Comparison of ENCODE assay signal across 18 cellular contexts in genomic region chr2:7452110-7452851, GRCh38.
DNase-seq lines count a peak whose midpoint lies in the region; ATAC-seq, FAIRE-seq and TF ChIP-seq lines count a peak whose summit lies in the region.
"Had no signal": no experiment of that assay in that cellular context is flagged by ENCODE, and none has a peak within 500 bp of the region (broad histone marks: within the 10 kb centered on the region; RNA-seq: fewer than 3 reads in every experiment).

No MANE protein-coding gene starts in this region.

- intact Hi-C loops in activated CD4-positive, alpha-beta T cell treated with anti-CD3 and anti-CD28 coated beads, Interleukin-2, amount 10 ng/mL, durations not matched to agents 24 days and 14 days (cut with micrococcal nuclease), result loop anchor here (5.0 kb wide), 1 partner anchor 275 kb away; no protein-coding TSS in a partner anchor
- intact Hi-C loops in GM12878 (cut with micrococcal nuclease; ENCODE audit: unreplicated experiment), result no loop called here

- in situ Hi-C loops in GM12878 (cut with MboI), result no loop called here

- H3K79me1 ChIP-seq in trophoblast cell (ENCODE audit: low read length), result no peaks in the 10 kb centered on the region

- H2BK5ac ChIP-seq in trophoblast cell (ENCODE audit: low read depth, low read length, poor library complexity), result no peak overlapping the region

- H3K79me2 ChIP-seq in GM12878 (ENCODE audit: control insufficient read depth, insufficient read depth, low read length), result no peaks in the 10 kb centered on the region
- H3K79me2 ChIP-seq in trophoblast cell (ENCODE audit: control insufficient read depth, insufficient read depth, low read length, poor library complexity), result no peaks in the 10 kb centered on the region
- H3K79me2 ChIP-seq in neural progenitor cell (ENCODE audit: low read depth), result no peaks in the 10 kb centered on the region

- no peak overlapping the region for H4K91ac ChIP-seq in trophoblast cell (ENCODE audit: low read depth, low read length)

- H3K4me3 Mint-ChIP-seq in activated CD4-positive, alpha-beta T cell treated with anti-CD3 and anti-CD28 coated beads, Interleukin-2, amount 10 ng/mL, durations not matched to agents 24 days and 14 days, result peak overlapping the region; percentile 71
- H3K4me3 Mint-ChIP-seq in T-helper 2 cell treated with Interferon-gamma antibody and Interleukin-4, amounts not matched to agents 5 μg/mL and 100 μg/mL, for 36 hours, result peak overlapping the region; percentile 66
- H3K4me3 Mint-ChIP-seq in neural progenitor cell, result no peak overlapping the region
- H3K4me3 Mint-ChIP-seq: B cell, endodermal cell had no signal

- no peak overlapping the region for H4K12ac ChIP-seq in trophoblast cell (ENCODE audit: low read depth, low read length)

- peaks cover 11% of the 10 kb centered on the region for H3K9me3 Mint-ChIP-seq in activated CD4-positive, alpha-beta T cell treated with anti-CD3 and anti-CD28 coated beads, Interleukin-2, amount 10 ng/mL, durations not matched to agents 24 days and 14 days
- no peaks in the 10 kb centered on the region for H3K9me3 Mint-ChIP-seq in T-helper 2 cell treated with Interferon-gamma antibody and Interleukin-4, amounts not matched to agents 5 μg/mL and 100 μg/mL, for 36 hours
- no peaks in the 10 kb centered on the region for H3K9me3 Mint-ChIP-seq in neural progenitor cell
- H3K9me3 Mint-ChIP-seq: endodermal cell had no signal

- TF ChIP-seq RAD21 in GM12878 (IDR thresholded peaks at IDR 0.05; ENCODE audit: insufficient read depth, low read depth, low read length), result no peak

- SMC1A ChIA-PET in GM12878 (lab: Charles Lee; ENCODE audit: uncharacterized antibody, unreplicated experiment), result interaction anchor here (1.0 kb wide), 2 partner anchors 253 to 273 kb away, joined by 3 read pairs; no protein-coding TSS in a partner anchor

- H3K4me3 ChIP-seq in GM12878 (no peak overlapping the region), trophoblast cell (ENCODE audit: low read depth, low read length) (no peak overlapping the region), neural progenitor cell (no peak overlapping the region)
- H3K4me3 ChIP-seq: pancreas, Peyer's patch, sigmoid colon had no signal

- RAD21 ChIA-PET in GM12878 (lab: Charles Lee; ENCODE audit: unreplicated experiment), result no interaction called here

- no peak overlapping the region for H3K23ac ChIP-seq in trophoblast cell (ENCODE audit: low read length)

- H3K27ac ChIP-seq in GM12878 (ENCODE audit: control insufficient read depth, insufficient read depth), result no peak overlapping the region
- no peak overlapping the region for H3K27ac ChIP-seq in trophoblast cell (ENCODE audit: low read depth, low read length)
- H3K27ac ChIP-seq in neural progenitor cell, result no peak overlapping the region
- H3K27ac ChIP-seq: pancreas, sigmoid colon had no signal

- peak; percentile 81 for DNase-seq in activated CD4-positive, alpha-beta T cell treated with anti-CD3 and anti-CD28 coated beads, Interleukin-2, amount 10 ng/mL, durations not matched to agents 24 days and 14 days
- DNase-seq in activated CD4-positive, alpha-beta T cell treated with anti-CD3 and anti-CD28 coated beads, Interleukin-2, amount 50 U/mL, for 1 hour, result no peak
- peak; percentile 55 for DNase-seq in T-helper 2 cell treated with Interferon-gamma antibody and Interleukin-4, amounts not matched to agents 5 μg/mL and 100 μg/mL, for 36 hours (ENCODE audit: low spot score)
- DNase-seq in GM12878 (ENCODE audit: low read depth, low spot score) (no peak), trophoblast cell (no peak), DMS 273 (lab: John Stamatoyannopoulos, UW; ENCODE audit: unreplicated experiment) (no peak), neural progenitor cell (ENCODE audit: low spot score) (no peak), hippocampal formation (lab: John Stamatoyannopoulos, UW) (no peak)
- DNase-seq: activated CD4-positive, alpha-beta T cell treated with anti-CD3 and anti-CD28 coated beads for 48 hours; endodermal cell; left ventricle myocardium superior; NCI-H187; pancreas; Peyer's patch; sigmoid colon; stimulated activated CD4-positive, alpha-beta T cell treated with anti-CD3 and anti-CD28 coated beads, Interleukin-2, amount 100 ng/mL, for 24 hours had no signal

- no peak overlapping the region for H3K14ac ChIP-seq in trophoblast cell (ENCODE audit: low read length)

- no peak overlapping the region for H2BK12ac ChIP-seq in trophoblast cell (ENCODE audit: low read length)

- CTCF ChIA-PET in GM12878 (lab: Yijun Ruan, JAX), result interaction anchor here (1.1 kb wide), 1 partner anchor 212 kb away, joined by 3 read pairs; no protein-coding TSS in a partner anchor

- TF ChIP-seq EP300 in GM12878 (IDR thresholded peaks at IDR 0.05; ENCODE audit: borderline replicate concordance in 1 of 2, control insufficient read depth in 1 of 2, low read depth in 2 of 2, low read length in 2 of 2), result no peak

- no peaks in the 10 kb centered on the region for H3K36me3 ChIP-seq in GM12878 (ENCODE audit: control insufficient read depth in 2 of 2, insufficient read depth in 2 of 2, low read length in 1 of 2)
- H3K36me3 ChIP-seq in trophoblast cell (ENCODE audit: control insufficient read depth in 1 of 2, insufficient read depth in 2 of 2, low read length in 2 of 2), result no peaks in the 10 kb centered on the region
- H3K36me3 ChIP-seq in neural progenitor cell, result no peaks in the 10 kb centered on the region
- H3K36me3 ChIP-seq: pancreas, Peyer's patch, sigmoid colon had no signal

- no peak overlapping the region for H4K8ac ChIP-seq in trophoblast cell (ENCODE audit: low read depth, low read length)

- H3K4me2 ChIP-seq in GM12878 (ENCODE audit: control insufficient read depth, insufficient read depth) (no peak overlapping the region), trophoblast cell (ENCODE audit: low read length) (peak overlapping the region; percentile 19), neural progenitor cell (no peak overlapping the region)

- POLR2A ChIA-PET in GM12878 (lab: Charles Lee), result interaction anchor here (1.1 kb wide), 1 partner anchor 15 kb away, joined by 4 read pairs; no protein-coding TSS in a partner anchor

- 36% methylated on average over 12 of the region's 12 CpGs for WGBS in GM12878 (ENCODE audit: insufficient coverage, insufficient replicate concordance, low lambda C conversion rate, missing lambda C conversion rate)
- WGBS in trophoblast cell (ENCODE audit: extremely low coverage, insufficient coverage, insufficient read length), result no CpG with 5 or more reads among the region's 12 CpGs

- no peak overlapping the region for H2AFZ ChIP-seq in GM12878 (ENCODE audit: control insufficient read depth, low read depth, low read length)
- H2AFZ ChIP-seq in trophoblast cell (ENCODE audit: insufficient read depth, low read length, poor library complexity), result no peak overlapping the region
- no peak overlapping the region for H2AFZ ChIP-seq in neural progenitor cell (replicated peaks)

- BruUV-seq in GM12878 (replicated peaks; lab: Mats Ljungman, UMichigan), result no TSS peak

- no peaks in the 10 kb centered on the region for H3K27me3 Mint-ChIP-seq in activated CD4-positive, alpha-beta T cell treated with anti-CD3 and anti-CD28 coated beads, Interleukin-2, amount 10 ng/mL, durations not matched to agents 24 days and 14 days
- no peaks in the 10 kb centered on the region for H3K27me3 Mint-ChIP-seq in T-helper 2 cell treated with Interferon-gamma antibody and Interleukin-4, amounts not matched to agents 5 μg/mL and 100 μg/mL, for 36 hours (ENCODE audit: low read depth)
- no peaks in the 10 kb centered on the region for H3K27me3 Mint-ChIP-seq in neural progenitor cell (ENCODE audit: insufficient read depth, low read depth)
- H3K27me3 Mint-ChIP-seq: B cell had no signal

- TF ChIP-seq POLR2A in GM12878 (IDR thresholded peaks at IDR 0.05; ENCODE audit: low read depth, low read length), result no peak

- no peak for FAIRE-seq in GM12878 (lab: Jason Lieb, UNC)
- FAIRE-seq: astrocyte, pancreas had no signal

- H3K9ac ChIP-seq in GM12878 (ENCODE audit: control insufficient read depth, insufficient read depth, low read length), result no peak overlapping the region
- H3K9ac ChIP-seq in trophoblast cell (ENCODE audit: low read length), result no peak overlapping the region
- H3K9ac ChIP-seq in neural progenitor cell, result no peak overlapping the region

- H3K18ac ChIP-seq in trophoblast cell (ENCODE audit: low read length), result no peak overlapping the region

- peak; percentile 22; the same call in 1 of the 3 replicates for ATAC-seq in GM12878
- ATAC-seq: left ventricle myocardium superior, pancreas had no signal

- H3K27ac Mint-ChIP-seq in activated CD4-positive, alpha-beta T cell treated with anti-CD3 and anti-CD28 coated beads, Interleukin-2, amount 10 ng/mL, durations not matched to agents 24 days and 14 days, result peak overlapping the region; percentile 100
- H3K27ac Mint-ChIP-seq in T-helper 2 cell treated with Interferon-gamma antibody and Interleukin-4, amounts not matched to agents 5 μg/mL and 100 μg/mL, for 36 hours, result peak overlapping the region; percentile 93
- H3K27ac Mint-ChIP-seq in neural progenitor cell, result no peak overlapping the region
- H3K27ac Mint-ChIP-seq: B cell, endodermal cell had no signal

- H3K27me3 ChIP-seq in GM12878 (replicated peaks in 1 of 2; ENCODE audit: control insufficient read depth in 2 of 2, insufficient read depth in 2 of 2, low read length in 1 of 2), result no peaks in the 10 kb centered on the region
- no peaks in the 10 kb centered on the region for H3K27me3 ChIP-seq in trophoblast cell (ENCODE audit: insufficient read depth, low read length)
- no peaks in the 10 kb centered on the region for H3K27me3 ChIP-seq in neural progenitor cell
- H3K27me3 ChIP-seq: pancreas, Peyer's patch, sigmoid colon had no signal

- no peak overlapping the region for H2BK120ac ChIP-seq in trophoblast cell (ENCODE audit: insufficient read depth, low read length, poor library complexity)

- peaks cover 65% of the 10 kb centered on the region for H3K4me1 Mint-ChIP-seq in activated CD4-positive, alpha-beta T cell treated with anti-CD3 and anti-CD28 coated beads, Interleukin-2, amount 10 ng/mL, durations not matched to agents 24 days and 14 days
- peaks cover 74% of the 10 kb centered on the region for H3K4me1 Mint-ChIP-seq in T-helper 2 cell treated with Interferon-gamma antibody and Interleukin-4, amounts not matched to agents 5 μg/mL and 100 μg/mL, for 36 hours (ENCODE audit: low read depth)
- peaks cover 22% of the 10 kb centered on the region for H3K4me1 Mint-ChIP-seq in neural progenitor cell
- H3K4me1 Mint-ChIP-seq: B cell had no signal

- no peaks in the 10 kb centered on the region for H4K20me1 ChIP-seq in GM12878 (ENCODE audit: control insufficient read depth, insufficient read depth)
- no peaks in the 10 kb centered on the region for H4K20me1 ChIP-seq in neural progenitor cell (ENCODE audit: low read depth)

- no peak overlapping the region for H3K4ac ChIP-seq in trophoblast cell (ENCODE audit: low read depth, low read length)

- peaks cover 6% of the 10 kb centered on the region for H3K4me1 ChIP-seq in GM12878 (ENCODE audit: control insufficient read depth, insufficient read depth, low read length)
- H3K4me1 ChIP-seq in trophoblast cell (ENCODE audit: control insufficient read depth in 1 of 2, insufficient read depth in 2 of 2, low read length in 2 of 2), result peaks cover 5 to 6% of the 10 kb centered on the region in 2 experiments
- peaks cover 9% of the 10 kb centered on the region for H3K4me1 ChIP-seq in neural progenitor cell
- H3K4me1 ChIP-seq: pancreas, Peyer's patch, sigmoid colon had no signal

- no peak overlapping the region for H2AK5ac ChIP-seq in trophoblast cell (ENCODE audit: low read length)

- peaks cover 13% of the 10 kb centered on the region for H3K36me3 Mint-ChIP-seq in activated CD4-positive, alpha-beta T cell treated with anti-CD3 and anti-CD28 coated beads, Interleukin-2, amount 10 ng/mL, durations not matched to agents 24 days and 14 days (ENCODE audit: low read depth)
- peaks cover 16% of the 10 kb centered on the region for H3K36me3 Mint-ChIP-seq in T-helper 2 cell treated with Interferon-gamma antibody and Interleukin-4, amounts not matched to agents 5 μg/mL and 100 μg/mL, for 36 hours (ENCODE audit: low read depth)
- H3K36me3 Mint-ChIP-seq in neural progenitor cell, result no peaks in the 10 kb centered on the region

- no peaks in the 10 kb centered on the region for H3F3A ChIP-seq in neural progenitor cell (ENCODE audit: low read depth)

- no peaks in the 10 kb centered on the region for H3K9me3 ChIP-seq in GM12878 (replicated peaks; ENCODE audit: control insufficient read depth, insufficient read depth, low read length)
- no peaks in the 10 kb centered on the region for H3K9me3 ChIP-seq in trophoblast cell (ENCODE audit: insufficient read depth, low read depth, low read length)
- no peaks in the 10 kb centered on the region for H3K9me3 ChIP-seq in neural progenitor cell (ENCODE audit: low read depth)
- H3K9me3 ChIP-seq: pancreas, Peyer's patch, sigmoid colon had no signal

- TF ChIP-seq CTCF in GM12878 (IDR thresholded peaks at IDR 0.05 in 2 of 3, conservative IDR thresholded peaks at IDR 0.05 in 1 of 3; ENCODE audit: control insufficient read depth in 2 of 3, extremely low read depth in 1 of 3, insufficient read depth in 1 of 3, low read depth in 3 of 3, low read length in 3 of 3) (no peak), neural progenitor cell (IDR thresholded peaks at IDR 0.05) (no peak)

Comparison
In these comparisons a context has a peak if more than half of its experiments do, and no peak if none do; other contexts are left out.
1. DNase-seq: peak in activated CD4-positive, alpha-beta T cell treated with anti-CD3 and anti-CD28 coated beads, Interleukin-2, amount 10 ng/mL, durations not matched to agents 24 days and 14 days (single experiment) and T-helper 2 cell treated with Interferon-gamma antibody and Interleukin-4, amounts not matched to agents 5 μg/mL and 100 μg/mL, for 36 hours (single experiment); none in activated CD4-positive, alpha-beta T cell treated with anti-CD3 and anti-CD28 coated beads, Interleukin-2, amount 50 U/mL, for 1 hour (single experiment), GM12878 (single experiment), trophoblast cell (0 of 2), DMS 273 (single experiment), neural progenitor cell (single experiment) and hippocampal formation (0 of 2).